Comparison of ENCODE assay signal across 8 cellular contexts in genomic region chr21:42010507-42011493, GRCh38. TPM values are rescaled to one million over a fixed set of nuclear protein-coding genes. Genes with fewer than 3 reads are reported as not detected.
DNase-seq lines count a peak whose midpoint lies in the region; ATAC-seq, FAIRE-seq and TF ChIP-seq lines count a peak whose summit lies in the region.

No MANE protein-coding gene starts in this region.

- peak overlapping the region; percentile 94 for H3K9ac ChIP-seq in PC-3 (ENCODE audit: low read length)
- H3K9ac ChIP-seq in iPS-15b (ENCODE audit: low read depth, low read length): peak overlapping the region; percentile 47

- H3K36me3 ChIP-seq in PC-3 (ENCODE audit: low read depth, low read length) (no peaks in the 10 kb centered on the region; the same call in 1 of the 2 replicates), ascending aorta (peaks cover 0 to 4% of the 10 kb centered on the region in 2 donors), iPS-15b (ENCODE audit: control insufficient read depth, insufficient read depth, low read length) (no peaks in the 10 kb centered on the region), small intestine (ENCODE audit: control insufficient read depth in 2 of 2, insufficient read depth in 2 of 2, low read length in 2 of 2) (no peaks in the 10 kb centered on the region)

- H3K4me1 ChIP-seq in PC-3 (ENCODE audit: insufficient read depth, low read length): peaks cover 24% of the 10 kb centered on the region
- peaks cover 0 to 5% of the 10 kb centered on the region in 2 donors for H3K4me1 ChIP-seq in ascending aorta
- H3K4me1 ChIP-seq in iPS-15b (ENCODE audit: control insufficient read depth, insufficient read depth, low read length): no peaks in the 10 kb centered on the region
- no peaks in the 10 kb centered on the region for H3K4me1 ChIP-seq in small intestine (ENCODE audit: control insufficient read depth in 2 of 2, insufficient read depth in 1 of 2, low read depth in 1 of 2, low read length in 1 of 2)

- intact Hi-C loops in PC-3 (cut with micrococcal nuclease): loop anchor here (1.0 to 2.0 kb wide), 3 partner anchors 46 to 87 kb away; no protein-coding TSS in a partner anchor
- intact Hi-C loops in ascending aorta (cut with DNase I): loop anchor here (1.0 to 2.0 kb wide), 8 partner anchors 38 to 396 kb away; partner anchors contain the start of gene PRDM15

- no TSS peak for BruUV-seq in PC-3 (replicated peaks; lab: Mats Ljungman, UMichigan)

- WGBS in small intestine, 3 donors: 0 to 1% (median 0%) methylated on average over 67 to 120 of the region's 120 CpGs

- TF ChIP-seq CTCF in PC-3 (conservative IDR thresholded peaks at IDR 0.05; ENCODE audit: low read depth, low read length): peak; percentile 8; the same call in 1 of the 2 replicates
- TF ChIP-seq CTCF in ascending aorta (IDR thresholded peaks at IDR 0.05): peak in 2 of 3 experiments; percentile 23 to 47

- H4K20me1 ChIP-seq in PC-3 (ENCODE audit: low read length): no peaks in the 10 kb centered on the region

- ATAC-seq in GM19324 (IDR thresholded peaks at IDR 0.05; ENCODE audit: low FRiP score, unreplicated experiment): peak; percentile 23
- ATAC-seq in HG03354 (IDR thresholded peaks at IDR 0.05; ENCODE audit: poor library complexity, severe bottlenecking, unreplicated experiment): peak; percentile 23
- peak; percentile 29 for ATAC-seq in PC-3

- H3K9me2 ChIP-seq in PC-3 (replicated peaks; ENCODE audit: low read length): no peaks in the 10 kb centered on the region

- no peaks in the 10 kb centered on the region for H3F3A ChIP-seq in PC-3 (ENCODE audit: low read length, unreplicated experiment)

- H3K27me3 ChIP-seq in PC-3 (ENCODE audit: low read length) (no peaks in the 10 kb centered on the region), ascending aorta (no peaks in the 10 kb centered on the region), iPS-15b (ENCODE audit: control insufficient read depth, insufficient read depth, low read length) (peaks cover 26% of the 10 kb centered on the region), small intestine (ENCODE audit: control insufficient read depth in 2 of 2, insufficient read depth in 2 of 2, low read length in 2 of 2) (no peaks in the 10 kb centered on the region)

- no peak for FAIRE-seq in small intestine (lab: Jason Lieb, UNC)

- no peaks in the 10 kb centered on the region for H3K9me3 ChIP-seq in PC-3 (ENCODE audit: low read length)
- H3K9me3 ChIP-seq in ascending aorta: no peaks in the 10 kb centered on the region
- H3K9me3 ChIP-seq in iPS-15b (ENCODE audit: control insufficient read depth, insufficient read depth, low read length): no peaks in the 10 kb centered on the region
- H3K9me3 ChIP-seq in small intestine (ENCODE audit: control insufficient read depth, low read depth): no peaks in the 10 kb centered on the region

- H3K4me3 ChIP-seq in PC-3 (ENCODE audit: low read length): peak overlapping the region; percentile 80
- H3K4me3 ChIP-seq in ascending aorta: peak overlapping the region; percentile 94 to 98
- peak overlapping the region; percentile 54 for H3K4me3 ChIP-seq in iPS-15b (ENCODE audit: low read depth, low read length)
- H3K4me3 ChIP-seq in small intestine (ENCODE audit: low read depth in 1 of 2, low read length in 2 of 2): peak overlapping the region; percentile 78 to 88

- peak overlapping the region; percentile 61 for H2AFZ ChIP-seq in PC-3 (ENCODE audit: low read length)

- peak overlapping the region; percentile 89 for H3K4me2 ChIP-seq in PC-3 (ENCODE audit: low read length)

- DNase-seq in DMS79 treated with DMSO at 0.1 percent for 48 hours (lab: John Stamatoyannopoulos, UW): peak; percentile 42
- DNase-seq in PC-3: peak; percentile 38
- DNase-seq in ascending aorta (ENCODE audit: low spot score in 2 of 2): peak in 1 of 2 donors; percentile 66
- peak; percentile 48 for DNase-seq in small intestine
- DNase-seq in NCI-H226: no peak

- CTCF ChIA-PET in PC-3 (lab: Charles Lee): no interaction called here

- POLR2A ChIA-PET in PC-3 (lab: Charles Lee; ENCODE audit: unreplicated experiment): interaction anchor here (0.6 kb wide), 1 partner anchor 209 kb away, joined by 5 read pairs; no protein-coding TSS in a partner anchor

- H3K27ac ChIP-seq in PC-3 (ENCODE audit: low read length): peak overlapping the region; percentile 70
- peak overlapping the region; percentile 96 to 97 for H3K27ac ChIP-seq in ascending aorta
- H3K27ac ChIP-seq in small intestine (ENCODE audit: low read depth in 1 of 2, low read length in 1 of 2): peak overlapping the region; percentile 87 to 100

- H3K79me2 ChIP-seq in PC-3 (ENCODE audit: low read length): peaks cover 46% of the 10 kb centered on the region

RNA-seq across cellular contexts. Expression of gene ZBTB21, which starts 0.6 kb away (rescaled TPM):
- total RNA-seq in PC-3 (2014; rRNA removed) (8.1 and 9.2 TPM in 2 replicates), ascending aorta (11.1 TPM)
- 1 to 10 TPM; 1.4 to 3.0 (median 1.8) TPM for polyA plus RNA-seq in small intestine

RNA-seq across cellular contexts. Expression of gene C2CD2, which starts 57.0 kb away (rescaled TPM):
- 50.4 and 81.4 TPM in 2 replicates for total RNA-seq in PC-3 (2014; rRNA removed)
- 45.0 TPM for total RNA-seq in ascending aorta
- polyA plus RNA-seq in small intestine: 10 to 100 TPM in 1 of 3 donors, 1 to 10 TPM in 2; 2.2 to 10.6 (median 2.9) TPM
